In the genomic region with DNA sequence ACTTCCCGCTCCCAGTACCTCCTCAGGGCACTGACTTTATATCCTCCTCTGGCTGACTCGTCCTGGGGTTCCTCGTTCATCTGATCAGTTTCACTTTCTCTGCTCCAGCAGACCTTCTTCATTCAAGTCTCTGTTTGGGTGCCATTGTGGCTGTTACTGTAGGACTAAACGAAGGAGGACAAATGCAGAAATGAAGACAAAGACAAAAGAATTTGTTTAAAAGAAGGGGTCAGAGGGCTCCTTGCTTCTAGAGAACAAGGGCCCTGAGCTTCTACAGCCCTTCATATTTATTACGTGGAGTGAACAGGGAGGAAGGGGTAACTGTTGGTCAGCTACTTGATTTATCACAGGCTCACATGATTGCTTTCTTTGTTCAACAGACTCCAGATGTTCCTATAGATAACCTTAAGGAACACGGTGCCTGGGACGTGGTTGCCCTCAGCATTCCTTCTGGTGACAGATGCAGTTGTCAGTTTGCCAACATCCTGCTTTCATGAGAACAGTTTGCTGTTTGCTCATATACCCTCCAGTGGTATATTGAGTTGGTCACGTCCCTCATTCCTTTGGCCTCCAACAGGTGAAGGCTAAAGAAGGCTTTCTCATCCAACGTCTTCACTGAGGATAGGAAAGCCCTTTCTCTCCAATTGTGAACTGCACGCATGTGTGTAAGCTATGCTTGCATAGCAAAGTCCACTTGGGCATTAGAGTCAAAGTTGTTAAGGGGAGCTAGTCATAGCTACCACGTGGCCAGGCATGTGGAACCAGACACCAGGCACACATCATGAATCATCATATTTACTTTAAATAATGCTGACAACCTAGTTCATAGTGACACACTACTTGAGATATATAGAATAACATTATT, we compare ENCODE assay signal across 1 cellular context.
TF ChIP-seq lines count a peak whose summit lies in the region.

No MANE protein-coding gene starts in this region.

TF ChIP-seq in K562, 482 proteins besides CTCF, POLR2A, EP300 and RAD21 (continued from another document and continues in another):
- TF ChIP-seq, protein P1, sequence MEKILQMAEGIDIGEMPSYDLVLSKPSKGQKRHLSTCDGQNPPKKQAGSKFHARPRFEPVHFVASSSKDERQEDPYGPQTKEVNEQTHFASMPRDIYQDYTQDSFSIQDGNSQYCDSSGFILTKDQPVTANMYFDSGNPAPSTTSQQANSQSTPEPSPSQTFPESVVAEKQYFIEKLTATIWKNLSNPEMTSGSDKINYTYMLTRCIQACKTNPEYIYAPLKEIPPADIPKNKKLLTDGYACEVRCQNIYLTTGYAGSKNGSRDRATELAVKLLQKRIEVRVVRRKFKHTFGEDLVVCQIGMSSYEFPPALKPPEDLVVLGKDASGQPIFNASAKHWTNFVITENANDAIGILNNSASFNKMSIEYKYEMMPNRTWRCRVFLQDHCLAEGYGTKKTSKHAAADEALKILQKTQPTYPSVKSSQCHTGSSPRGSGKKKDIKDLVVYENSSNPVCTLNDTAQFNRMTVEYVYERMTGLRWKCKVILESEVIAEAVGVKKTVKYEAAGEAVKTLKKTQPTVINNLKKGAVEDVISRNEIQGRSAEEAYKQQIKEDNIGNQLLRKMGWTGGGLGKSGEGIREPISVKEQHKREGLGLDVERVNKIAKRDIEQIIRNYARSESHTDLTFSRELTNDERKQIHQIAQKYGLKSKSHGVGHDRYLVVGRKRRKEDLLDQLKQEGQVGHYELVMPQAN (IDR thresholded peaks at IDR 0.05; ENCODE audit: borderline replicate concordance) = peak; percentile 78; the same call in 1 of the 2 replicates
- TF ChIP-seq, protein P2, sequence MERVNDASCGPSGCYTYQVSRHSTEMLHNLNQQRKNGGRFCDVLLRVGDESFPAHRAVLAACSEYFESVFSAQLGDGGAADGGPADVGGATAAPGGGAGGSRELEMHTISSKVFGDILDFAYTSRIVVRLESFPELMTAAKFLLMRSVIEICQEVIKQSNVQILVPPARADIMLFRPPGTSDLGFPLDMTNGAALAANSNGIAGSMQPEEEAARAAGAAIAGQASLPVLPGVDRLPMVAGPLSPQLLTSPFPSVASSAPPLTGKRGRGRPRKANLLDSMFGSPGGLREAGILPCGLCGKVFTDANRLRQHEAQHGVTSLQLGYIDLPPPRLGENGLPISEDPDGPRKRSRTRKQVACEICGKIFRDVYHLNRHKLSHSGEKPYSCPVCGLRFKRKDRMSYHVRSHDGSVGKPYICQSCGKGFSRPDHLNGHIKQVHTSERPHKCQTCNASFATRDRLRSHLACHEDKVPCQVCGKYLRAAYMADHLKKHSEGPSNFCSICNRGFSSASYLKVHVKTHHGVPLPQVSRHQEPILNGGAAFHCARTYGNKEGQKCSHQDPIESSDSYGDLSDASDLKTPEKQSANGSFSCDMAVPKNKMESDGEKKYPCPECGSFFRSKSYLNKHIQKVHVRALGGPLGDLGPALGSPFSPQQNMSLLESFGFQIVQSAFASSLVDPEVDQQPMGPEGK (CRISPR knock-in tag; IDR thresholded peaks at IDR 0.05; ENCODE audit: borderline replicate concordance) = 0 out of 2 replicates have a peak, but pooled peaks have one; percentile 11
- TF ChIP-seq CREB5 (CRISPR knock-in tag; IDR thresholded peaks at IDR 0.05) (no peak), USF2 (CRISPR knock-in tag; IDR thresholded peaks at IDR 0.05) (peak; percentile 73), HDGF (IDR thresholded peaks at IDR 0.05) (peak; percentile 37; the same call in 1 of the 2 replicates), SUPT5H (IDR thresholded peaks at IDR 0.05) (no peak), ZNF445 (CRISPR knock-in tag; IDR thresholded peaks at IDR 0.05; ENCODE audit: low read depth) (peak; percentile 69), BHLHE40 (IDR thresholded peaks at IDR 0.05; ENCODE audit: low read length) (peak; percentile 90), ZNF354B (CRISPR knock-in tag; IDR thresholded peaks at IDR 0.05) (peak; percentile 43; the same call in 1 of the 2 replicates), CBX8 (IDR thresholded peaks at IDR 0.05; ENCODE audit: borderline replicate concordance, extremely low read depth, low read depth, low read length, poor library complexity, severe bottlenecking) (no peak), NCOR1 (IDR thresholded peaks at IDR 0.05) (peak; percentile 97), YY1 (IDR thresholded peaks at IDR 0.05; ENCODE audit: borderline replicate concordance in 1 of 3, control insufficient read depth in 1 of 3, extremely low read depth in 1 of 3, insufficient read depth in 3 of 3, insufficient read length in 1 of 3, insufficient replicate concordance in 2 of 3, low read depth in 1 of 3, low read length in 2 of 3) (no peak), STAT5A (IDR thresholded peaks at IDR 0.05; ENCODE audit: borderline replicate concordance, low read length) (peak; percentile 90), ZNF311 (CRISPR knock-in tag; IDR thresholded peaks at IDR 0.05) (peak; percentile 86), ETS2 (tag; IDR thresholded peaks at IDR 0.05; ENCODE audit: borderline replicate concordance, poor library complexity, severe bottlenecking) (no peak), ZNF592 (IDR thresholded peaks at IDR 0.05) (peak; percentile 99), ZBTB12 (CRISPR knock-in tag; IDR thresholded peaks at IDR 0.05) (peak; percentile 53; the same call in 1 of the 2 replicates), PREB (CRISPR knock-in tag; IDR thresholded peaks at IDR 0.05) (no peak), ZNF134 (CRISPR knock-in tag; conservative IDR thresholded peaks at IDR 0.05) (no peak; the same call in none of the 2 replicates), FOXJ2 (tag; IDR thresholded peaks at IDR 0.05) (peak; percentile 80), DIDO1 (tag; IDR thresholded peaks at IDR 0.05; ENCODE audit: low read depth) (peak; percentile 29; the same call in 1 of the 2 replicates), SNRNP70 (optimal IDR thresholded peaks at IDR 0.05; ENCODE audit: low read depth, low read length) (no peak), ZNF830 (CRISPR knock-in tag; IDR thresholded peaks at IDR 0.05) (0 out of 2 replicates have a peak, but pooled peaks have one; percentile 61), KLF6 (CRISPR knock-in tag; IDR thresholded peaks at IDR 0.05; ENCODE audit: borderline replicate concordance) (0 out of 2 replicates have a peak, but pooled peaks have one; percentile 46), CBX2 (IDR thresholded peaks at IDR 0.05; ENCODE audit: insufficient read depth, low read length, poor library complexity, severe bottlenecking) (no peak), XRCC4 (IDR thresholded peaks at IDR 0.05; ENCODE audit: extremely low read depth, insufficient read depth, insufficient read length) (no peak), ZNF12 (CRISPR knock-in tag; IDR thresholded peaks at IDR 0.05) (no peak)
- TF ChIP-seq, protein P3, sequence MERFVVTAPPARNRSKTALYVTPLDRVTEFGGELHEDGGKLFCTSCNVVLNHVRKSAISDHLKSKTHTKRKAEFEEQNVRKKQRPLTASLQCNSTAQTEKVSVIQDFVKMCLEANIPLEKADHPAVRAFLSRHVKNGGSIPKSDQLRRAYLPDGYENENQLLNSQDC (CRISPR knock-in tag; IDR thresholded peaks at IDR 0.05) = no peak
- TF ChIP-seq, protein P4, sequence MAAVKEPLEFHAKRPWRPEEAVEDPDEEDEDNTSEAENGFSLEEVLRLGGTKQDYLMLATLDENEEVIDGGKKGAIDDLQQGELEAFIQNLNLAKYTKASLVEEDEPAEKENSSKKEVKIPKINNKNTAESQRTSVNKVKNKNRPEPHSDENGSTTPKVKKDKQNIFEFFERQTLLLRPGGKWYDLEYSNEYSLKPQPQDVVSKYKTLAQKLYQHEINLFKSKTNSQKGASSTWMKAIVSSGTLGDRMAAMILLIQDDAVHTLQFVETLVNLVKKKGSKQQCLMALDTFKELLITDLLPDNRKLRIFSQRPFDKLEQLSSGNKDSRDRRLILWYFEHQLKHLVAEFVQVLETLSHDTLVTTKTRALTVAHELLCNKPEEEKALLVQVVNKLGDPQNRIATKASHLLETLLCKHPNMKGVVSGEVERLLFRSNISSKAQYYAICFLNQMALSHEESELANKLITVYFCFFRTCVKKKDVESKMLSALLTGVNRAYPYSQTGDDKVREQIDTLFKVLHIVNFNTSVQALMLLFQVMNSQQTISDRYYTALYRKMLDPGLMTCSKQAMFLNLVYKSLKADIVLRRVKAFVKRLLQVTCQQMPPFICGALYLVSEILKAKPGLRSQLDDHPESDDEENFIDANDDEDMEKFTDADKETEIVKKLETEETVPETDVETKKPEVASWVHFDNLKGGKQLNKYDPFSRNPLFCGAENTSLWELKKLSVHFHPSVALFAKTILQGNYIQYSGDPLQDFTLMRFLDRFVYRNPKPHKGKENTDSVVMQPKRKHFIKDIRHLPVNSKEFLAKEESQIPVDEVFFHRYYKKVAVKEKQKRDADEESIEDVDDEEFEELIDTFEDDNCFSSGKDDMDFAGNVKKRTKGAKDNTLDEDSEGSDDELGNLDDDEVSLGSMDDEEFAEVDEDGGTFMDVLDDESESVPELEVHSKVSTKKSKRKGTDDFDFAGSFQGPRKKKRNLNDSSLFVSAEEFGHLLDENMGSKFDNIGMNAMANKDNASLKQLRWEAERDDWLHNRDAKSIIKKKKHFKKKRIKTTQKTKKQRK (IDR thresholded peaks at IDR 0.05; ENCODE audit: borderline replicate concordance, low read depth, low read length) = no peak
- TF ChIP-seq, protein P5, sequence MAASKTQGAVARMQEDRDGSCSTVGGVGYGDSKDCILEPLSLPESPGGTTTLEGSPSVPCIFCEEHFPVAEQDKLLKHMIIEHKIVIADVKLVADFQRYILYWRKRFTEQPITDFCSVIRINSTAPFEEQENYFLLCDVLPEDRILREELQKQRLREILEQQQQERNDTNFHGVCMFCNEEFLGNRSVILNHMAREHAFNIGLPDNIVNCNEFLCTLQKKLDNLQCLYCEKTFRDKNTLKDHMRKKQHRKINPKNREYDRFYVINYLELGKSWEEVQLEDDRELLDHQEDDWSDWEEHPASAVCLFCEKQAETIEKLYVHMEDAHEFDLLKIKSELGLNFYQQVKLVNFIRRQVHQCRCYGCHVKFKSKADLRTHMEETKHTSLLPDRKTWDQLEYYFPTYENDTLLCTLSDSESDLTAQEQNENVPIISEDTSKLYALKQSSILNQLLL (CRISPR knock-in tag; IDR thresholded peaks at IDR 0.05; ENCODE audit: borderline replicate concordance) = no peak
- TF ChIP-seq, protein P6, sequence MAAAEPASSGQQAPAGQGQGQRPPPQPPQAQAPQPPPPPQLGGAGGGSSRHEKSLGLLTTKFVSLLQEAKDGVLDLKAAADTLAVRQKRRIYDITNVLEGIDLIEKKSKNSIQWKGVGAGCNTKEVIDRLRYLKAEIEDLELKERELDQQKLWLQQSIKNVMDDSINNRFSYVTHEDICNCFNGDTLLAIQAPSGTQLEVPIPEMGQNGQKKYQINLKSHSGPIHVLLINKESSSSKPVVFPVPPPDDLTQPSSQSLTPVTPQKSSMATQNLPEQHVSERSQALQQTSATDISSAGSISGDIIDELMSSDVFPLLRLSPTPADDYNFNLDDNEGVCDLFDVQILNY (CRISPR knock-in tag; IDR thresholded peaks at IDR 0.05) = no peak
